15 cellular contexts compared by ENCODE assay signal in genomic region chr7:150568714-150569113, GRCh38. TPM values are rescaled to one million over a fixed set of nuclear protein-coding genes. Genes with fewer than 3 reads are reported as not detected.
DNase-seq lines count a peak whose midpoint lies in the region; ATAC-seq, FAIRE-seq and TF ChIP-seq lines count a peak whose summit lies in the region.
"Had no signal": no experiment of that assay in that cellular context is flagged by ENCODE, and none has a peak within 500 bp of the region (broad histone marks: within the 10 kb centered on the region; RNA-seq: fewer than 3 reads in every experiment).

No MANE protein-coding gene starts in this region.

- peaks cover 48% of the 10 kb centered on the region for H3K4me1 Mint-ChIP-seq in CD14-positive monocyte
- peaks cover 58% of the 10 kb centered on the region for H3K4me1 Mint-ChIP-seq in activated CD8-positive, alpha-beta T cell treated with anti-CD3 and anti-CD28 coated beads for 36 hours (ENCODE audit: low read depth)

- ATAC-seq in activated CD8-positive, alpha-beta T cell treated with anti-CD3 and anti-CD28 coated beads for 36 hours: peak; percentile 54
- ATAC-seq in HG03571 (IDR thresholded peaks at IDR 0.05; ENCODE audit: unreplicated experiment) (no peak), GM21723 (IDR thresholded peaks at IDR 0.05; ENCODE audit: unreplicated experiment) (no peak)

- H3K4me2 ChIP-seq in endothelial cell of umbilical vein (ENCODE audit: insufficient read depth, low read length): peak overlapping the region; percentile 92
- H3K4me2 ChIP-seq: KMS-11 had no signal

- H3K9me3 Mint-ChIP-seq in CD14-positive monocyte: peaks cover 10 to 31% (median 21%) of the 10 kb centered on the region in 7 donors
- H3K9me3 Mint-ChIP-seq in activated CD8-positive, alpha-beta T cell treated with anti-CD3 and anti-CD28 coated beads for 36 hours: peaks cover 27% of the 10 kb centered on the region

- H3K9ac ChIP-seq in endothelial cell of umbilical vein (replicated peaks; ENCODE audit: extremely low read depth, insufficient read depth, low read length): peak overlapping the region; percentile 76
- H3K9ac ChIP-seq: KMS-11 had no signal

- DNase-seq in CD14-positive monocyte (ENCODE audit: low spot score) (no peak), endothelial cell of umbilical vein (ENCODE audit: low read depth, low spot score) (peak; percentile 53), pons (ENCODE audit: low spot score) (peak; percentile 9), AG20443 (ENCODE audit: low spot score) (no peak), NCI-H82 (lab: John Stamatoyannopoulos, UW) (no peak)
- DNase-seq in activated CD8-positive, alpha-beta T cell treated with anti-CD3 and anti-CD28 coated beads for 36 hours: peak; percentile 46
- DNase-seq: GF-D8, NCI-H2227 treated with DMSO at 0.1 percent for 48 hours, posterior cingulate gyrus had no signal

- peak; percentile 31 for FAIRE-seq in endothelial cell of umbilical vein (lab: Jason Lieb, UNC)
- FAIRE-seq: astrocyte, keratinocyte had no signal

- no peak overlapping the region for H3K27ac ChIP-seq in endothelial cell of umbilical vein (ENCODE audit: insufficient read depth, low read depth, low read length)
- H3K27ac ChIP-seq: KMS-11 had no signal

- peak overlapping the region; percentile 95 to 100 for H3K4me3 Mint-ChIP-seq in CD14-positive monocyte
- H3K4me3 Mint-ChIP-seq in activated CD8-positive, alpha-beta T cell treated with anti-CD3 and anti-CD28 coated beads for 36 hours: peak overlapping the region; percentile 84

- CTCF ChIA-PET in activated CD8-positive, alpha-beta T cell treated with anti-CD3 and anti-CD28 coated beads for 36 hours (lab: Charles Lee): interaction anchor here (0.9 to 3.0 kb wide), 16 partner anchors 8 to 201 kb away, joined by 3 to 10 read pairs (median 3); no protein-coding TSS in a partner anchor
- CTCF ChIA-PET in endothelial cell of umbilical vein (lab: Charles Lee): interaction anchor here (0.6 to 2.3 kb wide), 6 partner anchors 18 to 187 kb away, joined by 3 to 8 read pairs (median 4); partner anchors contain the start of gene GIMAP8

- no TSS peak for BruUV-seq in endothelial cell of umbilical vein (replicated peaks; lab: Mats Ljungman, UMichigan)

- H3K36me3 ChIP-seq in endothelial cell of umbilical vein (ENCODE audit: control insufficient read depth in 2 of 2, extremely low read depth in 1 of 2, insufficient read depth in 2 of 2, low read length in 2 of 2): peaks cover 16 to 26% of the 10 kb centered on the region in 2 experiments
- H3K36me3 ChIP-seq: HAP-1 had no signal

- no peak for TF ChIP-seq POLR2A in endothelial cell of umbilical vein (IDR thresholded peaks at IDR 0.05; ENCODE audit: low read depth, low read length)

- POLR2A ChIA-PET in activated CD8-positive, alpha-beta T cell treated with anti-CD3 and anti-CD28 coated beads for 36 hours (lab: Charles Lee): interaction anchor here (0.7 to 3.6 kb wide), 13 partner anchors 18 to 211 kb away, joined by 3 to 13 read pairs (median 4); partner anchors contain the start of genes GIMAP5, GIMAP6 and GIMAP7
- POLR2A ChIA-PET in endothelial cell of umbilical vein (lab: Charles Lee): no interaction called here

- TF ChIP-seq CTCF in CD14-positive monocyte (IDR thresholded peaks at IDR 0.05): no peak
- no peak for TF ChIP-seq CTCF in activated CD8-positive, alpha-beta T cell treated with anti-CD3 and anti-CD28 coated beads for 36 hours (IDR thresholded peaks at IDR 0.05)
- TF ChIP-seq CTCF in endothelial cell of umbilical vein (IDR thresholded peaks at IDR 0.05; ENCODE audit: extremely low read depth in 1 of 2, insufficient read depth in 1 of 2, low read depth in 1 of 2, low read length in 2 of 2): no peak

- no peaks in the 10 kb centered on the region for H3K27me3 ChIP-seq in endothelial cell of umbilical vein (ENCODE audit: control insufficient read depth in 2 of 2, insufficient read depth in 2 of 2, low read length in 2 of 2)

- no peaks in the 10 kb centered on the region for H3K9me1 ChIP-seq in endothelial cell of umbilical vein (replicated peaks; ENCODE audit: control insufficient read depth, extremely low read depth, insufficient read depth, low read length)

- no peaks in the 10 kb centered on the region for H3K9me3 ChIP-seq in endothelial cell of umbilical vein (replicated peaks; ENCODE audit: control insufficient read depth, insufficient read depth, low read length)
- H3K9me3 ChIP-seq: HAP-1 had no signal

- H3K4me3 ChIP-seq in endothelial cell of umbilical vein (replicated peaks in 1 of 3; ENCODE audit: insufficient read depth in 1 of 3, low read depth in 1 of 3, low read length in 3 of 3): peak overlapping the region; percentile 78 to 80 (median 79)
- H3K4me3 ChIP-seq: HAP-1 had no signal

- H3K4me1 ChIP-seq in endothelial cell of umbilical vein (ENCODE audit: control insufficient read depth, extremely low read depth, insufficient read depth, low read length): peaks cover 48% of the 10 kb centered on the region
- H3K4me1 ChIP-seq: HAP-1 had no signal

- no peaks in the 10 kb centered on the region for H4K20me1 ChIP-seq in endothelial cell of umbilical vein (replicated peaks; ENCODE audit: control insufficient read depth, extremely low read depth, insufficient read depth, low read length)

- intact Hi-C loops in CD14-positive monocyte (cut with micrococcal nuclease): no loop called here
- intact Hi-C loops in activated CD8-positive, alpha-beta T cell treated with anti-CD3 and anti-CD28 coated beads for 36 hours (cut with micrococcal nuclease): loop anchor here (5.0 kb wide), 5 partner anchors 51 to 189 kb away; partner anchors contain the start of genes GIMAP5 and GIMAP8
- intact Hi-C loops in endothelial cell of umbilical vein (cut with micrococcal nuclease): loop anchor here (10.0 kb wide), 2 partner anchors 194 to 416 kb away; partner anchors contain the start of gene ZNF775

- no peak overlapping the region for H2AFZ ChIP-seq in endothelial cell of umbilical vein (ENCODE audit: low read depth, low read length)

- peak overlapping the region; percentile 86 to 95 (median 91) for H3K27ac Mint-ChIP-seq in CD14-positive monocyte
- peak overlapping the region; percentile 99 for H3K27ac Mint-ChIP-seq in activated CD8-positive, alpha-beta T cell treated with anti-CD3 and anti-CD28 coated beads for 36 hours

- dilution Hi-C loops in endothelial cell of umbilical vein (cut with MboI; ENCODE audit: extremely low pct_ligation_motif_present, low sequenced_read_pairs): no loop called here

- H3K27me3 Mint-ChIP-seq in CD14-positive monocyte (ENCODE audit: low read depth in 3 of 3): peaks cover 0 to 2% (median 0%) of the 10 kb centered on the region in 3 donors
- H3K27me3 Mint-ChIP-seq in activated CD8-positive, alpha-beta T cell treated with anti-CD3 and anti-CD28 coated beads for 36 hours: no peaks in the 10 kb centered on the region

- peaks cover 40 to 45% of the 10 kb centered on the region in 2 donors for H3K36me3 Mint-ChIP-seq in CD14-positive monocyte
- peaks cover 56% of the 10 kb centered on the region for H3K36me3 Mint-ChIP-seq in activated CD8-positive, alpha-beta T cell treated with anti-CD3 and anti-CD28 coated beads for 36 hours (ENCODE audit: low read depth)

- peaks cover 46% of the 10 kb centered on the region for H3K79me2 ChIP-seq in endothelial cell of umbilical vein (ENCODE audit: control insufficient read depth, insufficient read depth, low read length)

TF ChIP-seq in endothelial cell of umbilical vein, 7 proteins besides CTCF, POLR2A, EP300 and RAD21:
- TF ChIP-seq GATA2 (IDR thresholded peaks at IDR 0.05; ENCODE audit: insufficient read depth, insufficient read length, low read depth, low read length): no peak

RNA-seq across cellular contexts. Expression of gene GIMAP4, which starts 1.5 kb away (rescaled TPM):
- polyA plus RNA-seq in CD14-positive monocyte (100 to 1,000 TPM; 167 to 269 TPM), endothelial cell of umbilical vein (38.6 and 56.6 TPM in 2 replicates)
- total RNA-seq in activated CD8-positive, alpha-beta T cell treated with anti-CD3 and anti-CD28 coated beads for 36 hours: 10 to 100 TPM; 88.3 to 97.8 TPM
- total RNA-seq in endothelial cell of umbilical vein: 168 and 174 TPM in 2 replicates
- 88.4 and 95.0 TPM in 2 replicates for polyA plus RNA-seq in endothelial cell of umbilical vein (2011; cell fraction: cytosol; rRNA removed)
- polyA plus RNA-seq in endothelial cell of umbilical vein (2011; cell fraction: nucleus; rRNA removed): 45.2 and 49.1 TPM in 2 replicates
- 180 and 200 TPM in 2 replicates for polyA plus RNA-seq in endothelial cell of umbilical vein (2012)
- polyA minus RNA-seq in endothelial cell of umbilical vein: 95.6 and 104 TPM in 2 replicates
- not detected for polyA minus RNA-seq in endothelial cell of umbilical vein (2011; cell fraction: cytosol; rRNA and poly(A)+ RNA removed)
- polyA minus RNA-seq in endothelial cell of umbilical vein (2011; cell fraction: nucleus; rRNA and poly(A)+ RNA removed): 24.3 and 30.1 TPM in 2 replicates
- total RNA-seq: astrocyte had no signal
- polyA plus RNA-seq: keratinocyte had no signal

RNA-seq across cellular contexts. Expression of gene GIMAP7, which starts 54.0 kb away (rescaled TPM):
- 100 to 1,000 TPM in 1 of 2 donors, 10 to 100 TPM in 1; 54.5 to 115 TPM for polyA plus RNA-seq in CD14-positive monocyte
- total RNA-seq in activated CD8-positive, alpha-beta T cell treated with anti-CD3 and anti-CD28 coated beads for 36 hours: 10 to 100 TPM; 29.0 to 29.5 TPM
- total RNA-seq in endothelial cell of umbilical vein: 42.4 and 51.1 TPM in 2 replicates
- polyA plus RNA-seq in endothelial cell of umbilical vein: 37.9 and 43.4 TPM in 2 replicates
- 73.8 and 77.7 TPM in 2 replicates for polyA plus RNA-seq in endothelial cell of umbilical vein (2011; cell fraction: cytosol; rRNA removed)
- 36.5 and 39.7 TPM in 2 replicates for polyA plus RNA-seq in endothelial cell of umbilical vein (2011; cell fraction: nucleus; rRNA removed)
- polyA plus RNA-seq in endothelial cell of umbilical vein (2012): 41.9 and 44.3 TPM in 2 replicates
- 36.6 and 38.7 TPM in 2 replicates for polyA minus RNA-seq in endothelial cell of umbilical vein
- polyA minus RNA-seq in endothelial cell of umbilical vein (2011; cell fraction: cytosol; rRNA and poly(A)+ RNA removed): not detected
- 9.5 and 14.5 TPM in 2 replicates for polyA minus RNA-seq in endothelial cell of umbilical vein (2011; cell fraction: nucleus; rRNA and poly(A)+ RNA removed)
- total RNA-seq: astrocyte had no signal
- polyA plus RNA-seq: keratinocyte had no signal

Comparison
In these comparisons a context has a peak if more than half of its experiments do, and no peak if none do; other contexts are left out.
1. DNase-seq: peak in activated CD8-positive, alpha-beta T cell treated with anti-CD3 and anti-CD28 coated beads for 36 hours (single experiment), endothelial cell of umbilical vein (single experiment) and pons (single experiment); none in CD14-positive monocyte (single experiment), AG20443 (single experiment) and NCI-H82 (single experiment).
2. intact Hi-C loops: an anchor here in activated CD8-positive, alpha-beta T cell treated with anti-CD3 and anti-CD28 coated beads for 36 hours (5.0 kb wide) and endothelial cell of umbilical vein (10.0 kb wide); none called in CD14-positive monocyte.